In the genomic region with DNA sequence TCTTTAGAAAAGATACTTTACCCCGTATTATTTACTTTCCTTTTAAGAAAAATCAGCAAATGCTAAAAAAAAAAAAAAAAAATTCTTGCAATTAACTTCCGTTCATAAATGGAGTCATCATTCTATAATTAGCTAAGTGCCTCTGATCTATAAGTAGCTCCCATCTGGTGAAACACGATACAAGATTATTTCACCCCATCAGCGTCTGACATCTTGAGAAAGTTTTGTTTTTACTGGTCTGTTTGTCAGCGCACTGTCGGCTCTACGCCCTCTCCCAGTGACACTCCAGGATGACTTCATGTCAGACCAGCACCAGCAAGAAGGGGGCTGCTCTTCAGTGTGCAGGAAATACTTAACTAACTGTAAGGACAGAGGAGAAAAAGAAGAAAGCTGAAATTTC, we compare ENCODE assay signal across 8 cellular contexts.
A peak's percentile ranks its signal among the peaks of the same experiment; 100 is the strongest.
DNase-seq lines count a peak whose midpoint lies in the region; ATAC-seq and TF ChIP-seq lines count a peak whose summit lies in the region.

No MANE protein-coding gene starts in this region.

- peak; percentile 15 for DNase-seq in RPMI8226
- DNase-seq in esophagus squamous epithelium (lab: John Stamatoyannopoulos, UW): no peak
- DNase-seq in stimulated activated CD4-positive, alpha-beta T cell treated with anti-CD3 and anti-CD28 coated beads, Interleukin-4, amount 100 ng/mL, for 24 hours: peak; percentile 66
- no peak for DNase-seq in body of pancreas
- no peak for DNase-seq in OCI-LY7 (ENCODE audit: low spot score)
- no peak for DNase-seq in NCI-H146 (lab: John Stamatoyannopoulos, UW)
- no peak for DNase-seq in NCI-H1092 (lab: John Stamatoyannopoulos, UW)

- no peaks in the 10 kb centered on the region for H3K9me3 ChIP-seq in esophagus squamous epithelium
- no peaks in the 10 kb centered on the region for H3K9me3 ChIP-seq in body of pancreas
- H3K9me3 ChIP-seq in OCI-LY7 (ENCODE audit: low read length): no peaks in the 10 kb centered on the region

- H3K27ac ChIP-seq in esophagus squamous epithelium (peak overlapping the region; percentile 42 to 86 (median 64)), body of pancreas (no peak overlapping the region), OCI-LY7 (ENCODE audit: low read depth, low read length, poor library complexity, severe bottlenecking) (no peak overlapping the region)

- no peaks in the 10 kb centered on the region for H3K9me2 ChIP-seq in OCI-LY7 (ENCODE audit: insufficient read depth, low read length)

- peak; percentile 66 for ATAC-seq in GM19455 (IDR thresholded peaks at IDR 0.05; ENCODE audit: unreplicated experiment)
- no peak for ATAC-seq in body of pancreas

- intact Hi-C loops in esophagus squamous epithelium (cut with DNase I): no loop called here
- intact Hi-C loops in body of pancreas (cut with DNase I): no loop called here
- intact Hi-C loops in OCI-LY7 (cut with micrococcal nuclease; ENCODE audit: unreplicated experiment): no loop called here

- CTCF ChIA-PET in OCI-LY7 (lab: Charles Lee; ENCODE audit: unreplicated experiment): no interaction called here

- no peak overlapping the region for H2AFZ ChIP-seq in OCI-LY7 (ENCODE audit: low read length)

- H3K79me2 ChIP-seq in OCI-LY7 (ENCODE audit: insufficient read depth, low read depth, low read length): no peaks in the 10 kb centered on the region

- no peak overlapping the region for H3K4me2 ChIP-seq in OCI-LY7 (ENCODE audit: low read length)

- H3K27me3 ChIP-seq in esophagus squamous epithelium (no peaks in the 10 kb centered on the region), body of pancreas (no peaks in the 10 kb centered on the region)

- BruUV-seq in OCI-LY7 (replicated peaks; lab: Mats Ljungman, UMichigan): no TSS peak

- POLR2A ChIA-PET in OCI-LY7 (lab: Charles Lee): interaction anchor here (0.6 to 0.7 kb wide), 2 partner anchors 8 to 35 kb away, joined by 4 to 5 read pairs; no protein-coding TSS in a partner anchor

- H3K36me3 ChIP-seq in esophagus squamous epithelium (peaks cover 0 to 62% (median 0%) of the 10 kb centered on the region in 3 donors), body of pancreas (replicated peaks in 1 of 2; ENCODE audit: insufficient read depth in 1 of 2, low read depth in 2 of 2) (no peaks in the 10 kb centered on the region), OCI-LY7 (ENCODE audit: insufficient read depth, low read length) (no peaks in the 10 kb centered on the region)

- 51 to 56% methylated on average over 6 to 7 of the region's 7 CpGs for WGBS in esophagus squamous epithelium, 2 donors
- WGBS in body of pancreas, 2 donors: 69 to 82% methylated on average over 7 of the region's 7 CpGs

- H3K4me1 ChIP-seq in esophagus squamous epithelium (peaks cover 0 to 41% (median 3%) of the 10 kb centered on the region in 3 donors), body of pancreas (no peaks in the 10 kb centered on the region), OCI-LY7 (ENCODE audit: insufficient read depth, low read length, poor library complexity, severe bottlenecking) (no peaks in the 10 kb centered on the region)

- H3K4me3 ChIP-seq in esophagus squamous epithelium (no peak overlapping the region), body of pancreas (no peak overlapping the region), OCI-LY7 (ENCODE audit: low read depth, low read length, poor library complexity, severe bottlenecking) (no peak overlapping the region)

- H4K20me1 ChIP-seq in OCI-LY7 (ENCODE audit: insufficient read depth, low read length): no peaks in the 10 kb centered on the region

- no peak for TF ChIP-seq POLR2A in esophagus squamous epithelium (IDR thresholded peaks at IDR 0.05)
- no peak for TF ChIP-seq POLR2A in body of pancreas (IDR thresholded peaks at IDR 0.05)

- no peak for TF ChIP-seq CTCF in esophagus squamous epithelium (IDR thresholded peaks at IDR 0.05)
- TF ChIP-seq CTCF in body of pancreas (IDR thresholded peaks at IDR 0.05): no peak
- TF ChIP-seq CTCF in OCI-LY7 (conservative IDR thresholded peaks at IDR 0.05; ENCODE audit: low read length): no peak

Comparison
In these comparisons a context has a peak if more than half of its experiments do, and no peak if none do; other contexts are left out.
1. DNase-seq: peak in RPMI8226 (single experiment) and stimulated activated CD4-positive, alpha-beta T cell treated with anti-CD3 and anti-CD28 coated beads, Interleukin-4, amount 100 ng/mL, for 24 hours (single experiment); none in esophagus squamous epithelium (single experiment), body of pancreas (0 of 4), OCI-LY7 (single experiment), NCI-H146 (single experiment) and NCI-H1092 (single experiment).
2. H3K27ac ChIP-seq: peak in esophagus squamous epithelium (4 of 4); none in body of pancreas (0 of 4) and OCI-LY7 (single experiment).